ENCODE assay signal across 8 cellular contexts in the genomic region with DNA sequence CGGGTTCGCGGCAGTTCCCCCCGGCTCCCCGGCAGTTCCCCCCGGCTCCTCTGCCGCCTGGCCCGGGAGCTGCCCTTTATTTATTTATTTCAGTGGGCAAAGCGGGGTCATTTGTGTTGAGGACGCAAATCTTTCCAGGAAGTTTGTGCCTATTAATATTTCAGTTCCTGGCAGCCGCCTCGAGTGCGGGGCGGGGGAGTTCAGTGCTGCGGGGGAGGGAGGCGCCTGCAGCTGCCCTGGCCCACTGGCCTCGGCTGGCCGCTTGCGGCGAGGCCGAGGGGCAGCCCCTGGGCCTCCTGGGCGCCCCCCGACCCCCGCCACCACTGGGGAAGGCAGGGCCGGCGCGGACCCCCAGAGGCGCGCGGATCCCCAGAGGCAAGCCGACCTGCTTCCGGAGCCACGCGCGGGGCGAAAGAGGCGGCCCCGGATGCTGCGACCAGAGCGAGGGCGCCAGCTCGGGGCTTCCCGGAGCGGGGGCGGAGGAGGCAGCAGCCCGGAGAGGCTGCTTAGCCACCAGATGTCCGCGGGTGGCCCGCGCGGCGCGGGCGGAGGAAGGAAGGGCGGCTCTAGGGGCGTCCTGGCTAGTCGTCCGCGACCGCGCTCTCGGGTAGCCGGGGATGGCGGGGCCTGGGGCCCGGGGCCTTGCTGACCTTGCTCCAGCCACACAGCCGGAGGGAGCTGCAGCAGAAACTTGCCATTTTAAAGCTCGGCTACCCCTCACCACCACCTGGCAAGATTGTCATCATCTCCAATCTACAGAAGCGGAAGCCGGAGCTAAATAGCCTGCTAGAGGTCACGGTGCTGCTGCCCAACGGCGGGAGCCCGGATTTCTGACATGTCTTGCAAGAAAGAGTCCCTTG. TPM values are rescaled to one million over a fixed set of nuclear protein-coding genes. Genes with fewer than 3 reads are reported as not detected.
DNase-seq lines count a peak whose midpoint lies in the region; ATAC-seq and TF ChIP-seq lines count a peak whose summit lies in the region.

No MANE protein-coding gene starts in this region.

- TF ChIP-seq CTCF in PC-3 (conservative IDR thresholded peaks at IDR 0.05; ENCODE audit: low read depth, low read length): no peak
- TF ChIP-seq CTCF in fibroblast of the aortic adventitia (IDR thresholded peaks at IDR 0.05; ENCODE audit: insufficient read depth, low read length): no peak
- no peak for TF ChIP-seq CTCF in neural cell (IDR thresholded peaks at IDR 0.05; ENCODE audit: poor library complexity, severe bottlenecking)

- no TSS peak for BruUV-seq in PC-3 (replicated peaks; lab: Mats Ljungman, UMichigan)

- POLR2A ChIA-PET in PC-3 (lab: Charles Lee; ENCODE audit: unreplicated experiment): interaction anchor here (0.6 to 0.7 kb wide), 3 partner anchors 25 to 48 kb away, joined by 3 to 5 read pairs (median 3); a partner anchor contains a TSS

- peaks cover 29% of the 10 kb centered on the region for H3K4me1 ChIP-seq in PC-3 (ENCODE audit: insufficient read depth, low read length)

- H3K27ac ChIP-seq in PC-3 (ENCODE audit: low read length): peak overlapping the region; percentile 71
- peak overlapping the region; percentile 64 for H3K27ac ChIP-seq in neural cell (ENCODE audit: low read length)

- H3K9ac ChIP-seq in PC-3 (ENCODE audit: low read length): peak overlapping the region; percentile 77
- H3K9ac ChIP-seq in neural cell (ENCODE audit: low read length): peak overlapping the region; percentile 69

- H3K9me2 ChIP-seq in PC-3 (replicated peaks; ENCODE audit: low read length) (no peaks in the 10 kb centered on the region), neural cell (ENCODE audit: insufficient read depth, low read length) (no peaks in the 10 kb centered on the region)

- no peaks in the 10 kb centered on the region for H3K79me2 ChIP-seq in PC-3 (ENCODE audit: low read length)
- no peaks in the 10 kb centered on the region for H3K79me2 ChIP-seq in neural cell (replicated peaks; ENCODE audit: insufficient read depth, low read length)

- ATAC-seq in GM19035 (IDR thresholded peaks at IDR 0.05; ENCODE audit: unreplicated experiment) (peak; percentile 79), HG03175 (IDR thresholded peaks at IDR 0.05; ENCODE audit: unreplicated experiment) (peak; percentile 77), PC-3 (peak; percentile 45)

- no peaks in the 10 kb centered on the region for H3K9me3 ChIP-seq in PC-3 (ENCODE audit: low read length)
- H3K9me3 ChIP-seq in neural cell (ENCODE audit: low read length): no peaks in the 10 kb centered on the region

- intact Hi-C loops in PC-3 (cut with micrococcal nuclease): loop anchor here (2.0 kb wide), 1 partner anchor 28 kb away; no protein-coding TSS in a partner anchor

- H3F3A ChIP-seq in PC-3 (ENCODE audit: low read length, unreplicated experiment) (no peaks in the 10 kb centered on the region), neural cell (ENCODE audit: insufficient read depth, low read length, poor library complexity, severe bottlenecking) (no peaks in the 10 kb centered on the region)

- DNase-seq in CD1c-positive myeloid dendritic cell (ENCODE audit: extremely low spot score) (peak; percentile 87), PC-3 (peak; percentile 71), fibroblast of the aortic adventitia (ENCODE audit: low read depth) (peak; percentile 63), superior temporal gyrus (ENCODE audit: extremely low spot score) (peak; percentile 68)
- peak; percentile 52 for DNase-seq in activated T-helper 9 cell treated with anti-CD3 and anti-CD28 coated beads, Interleukin-2, amount 50 U/mL, for 16 hours (ENCODE audit: low read depth)

- no peaks in the 10 kb centered on the region for H4K20me1 ChIP-seq in PC-3 (ENCODE audit: low read length)
- no peaks in the 10 kb centered on the region for H4K20me1 ChIP-seq in neural cell (ENCODE audit: insufficient read depth)

- H3K4me2 ChIP-seq in PC-3 (ENCODE audit: low read length): peak overlapping the region; percentile 95
- H3K4me2 ChIP-seq in neural cell (ENCODE audit: low read length): peak overlapping the region; percentile 66

- CTCF ChIA-PET in PC-3 (lab: Charles Lee): interaction anchor here (0.7 to 1.1 kb wide), 3 partner anchors 15 to 46 kb away, joined by 3 to 10 read pairs (median 5); no protein-coding TSS in a partner anchor

- TF ChIP-seq EP300 in neural cell (conservative IDR thresholded peaks at IDR 0.05; ENCODE audit: poor library complexity, severe bottlenecking): no peak

- TF ChIP-seq RAD21 in neural cell (conservative IDR thresholded peaks at IDR 0.05): no peak

- H3K27me3 ChIP-seq in PC-3 (ENCODE audit: low read length) (no peaks in the 10 kb centered on the region), neural cell (ENCODE audit: insufficient read depth, low read depth, low read length) (no peaks in the 10 kb centered on the region)

- H2AFZ ChIP-seq in PC-3 (ENCODE audit: low read length) (peak overlapping the region; percentile 90), neural cell (ENCODE audit: low read depth, low read length) (no peak overlapping the region)

- peak overlapping the region; percentile 76 for H3K4me3 ChIP-seq in PC-3 (ENCODE audit: low read length)
- H3K4me3 ChIP-seq in fibroblast of the aortic adventitia (ENCODE audit: low read depth, low read length): peak overlapping the region; percentile 62
- H3K4me3 ChIP-seq in neural cell (ENCODE audit: low read length): peak overlapping the region; percentile 79

- no peaks in the 10 kb centered on the region for H3K36me3 ChIP-seq in PC-3 (ENCODE audit: low read depth, low read length)
- no peaks in the 10 kb centered on the region for H3K36me3 ChIP-seq in neural cell (ENCODE audit: insufficient read depth, low read length)

TF ChIP-seq in neural cell, 6 proteins besides CTCF, POLR2A, EP300 and RAD21:
- TF ChIP-seq MXI1 (conservative IDR thresholded peaks at IDR 0.05; ENCODE audit: poor library complexity, severe bottlenecking): peak; percentile 52
- TF ChIP-seq, protein P1, sequence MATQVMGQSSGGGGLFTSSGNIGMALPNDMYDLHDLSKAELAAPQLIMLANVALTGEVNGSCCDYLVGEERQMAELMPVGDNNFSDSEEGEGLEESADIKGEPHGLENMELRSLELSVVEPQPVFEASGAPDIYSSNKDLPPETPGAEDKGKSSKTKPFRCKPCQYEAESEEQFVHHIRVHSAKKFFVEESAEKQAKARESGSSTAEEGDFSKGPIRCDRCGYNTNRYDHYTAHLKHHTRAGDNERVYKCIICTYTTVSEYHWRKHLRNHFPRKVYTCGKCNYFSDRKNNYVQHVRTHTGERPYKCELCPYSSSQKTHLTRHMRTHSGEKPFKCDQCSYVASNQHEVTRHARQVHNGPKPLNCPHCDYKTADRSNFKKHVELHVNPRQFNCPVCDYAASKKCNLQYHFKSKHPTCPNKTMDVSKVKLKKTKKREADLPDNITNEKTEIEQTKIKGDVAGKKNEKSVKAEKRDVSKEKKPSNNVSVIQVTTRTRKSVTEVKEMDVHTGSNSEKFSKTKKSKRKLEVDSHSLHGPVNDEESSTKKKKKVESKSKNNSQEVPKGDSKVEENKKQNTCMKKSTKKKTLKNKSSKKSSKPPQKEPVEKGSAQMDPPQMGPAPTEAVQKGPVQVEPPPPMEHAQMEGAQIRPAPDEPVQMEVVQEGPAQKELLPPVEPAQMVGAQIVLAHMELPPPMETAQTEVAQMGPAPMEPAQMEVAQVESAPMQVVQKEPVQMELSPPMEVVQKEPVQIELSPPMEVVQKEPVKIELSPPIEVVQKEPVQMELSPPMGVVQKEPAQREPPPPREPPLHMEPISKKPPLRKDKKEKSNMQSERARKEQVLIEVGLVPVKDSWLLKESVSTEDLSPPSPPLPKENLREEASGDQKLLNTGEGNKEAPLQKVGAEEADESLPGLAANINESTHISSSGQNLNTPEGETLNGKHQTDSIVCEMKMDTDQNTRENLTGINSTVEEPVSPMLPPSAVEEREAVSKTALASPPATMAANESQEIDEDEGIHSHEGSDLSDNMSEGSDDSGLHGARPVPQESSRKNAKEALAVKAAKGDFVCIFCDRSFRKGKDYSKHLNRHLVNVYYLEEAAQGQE (IDR thresholded peaks at IDR 0.05; ENCODE audit: borderline replicate concordance): no peak

RNA-seq across cellular contexts. Expression of a gene that starts 48.0 kb away (rescaled TPM):
- total RNA-seq in PC-3 (2014; rRNA removed): 196 and 273 TPM in 2 replicates
- total RNA-seq in fibroblast of the aortic adventitia (ENCODE audit: low replicate concordance): 56.7 and 164 TPM in 2 replicates
- polyA plus RNA-seq in neural cell: 2,069 and 2,124 TPM in 2 replicates
- 654 and 729 TPM in 2 replicates for polyA minus RNA-seq in neural cell

Comparison
In these comparisons a context has a peak if more than half of its experiments do, and no peak if none do; other contexts are left out.
1. Peak in every context shown above with its lines: DNase-seq, ATAC-seq, H3K4me3 ChIP-seq and H3K27ac ChIP-seq.